In genomic region chr1:73947009-73947408, GRCh38 we compare ENCODE assay signal across 24 cellular contexts.
DNase-seq lines count a peak whose midpoint lies in the region; ATAC-seq, FAIRE-seq and TF ChIP-seq lines count a peak whose summit lies in the region.
"Had no signal": no experiment of that assay in that cellular context is flagged by ENCODE, and none has a peak within 500 bp of the region (broad histone marks: within the 10 kb centered on the region; RNA-seq: fewer than 3 reads in every experiment).

No MANE protein-coding gene starts in this region.

- TF ChIP-seq POLR2A in thyroid gland (IDR thresholded peaks at IDR 0.05) = no peak

- H3K4me3 ChIP-seq in small intestine (ENCODE audit: low read depth in 1 of 2, low read length in 2 of 2) = no peak overlapping the region
- H3K4me3 ChIP-seq in thyroid gland (replicated peaks in 1 of 3) = no peak overlapping the region
- H3K4me3 ChIP-seq: HAP-1, MG63, Peyer's patch had no signal

- FAIRE-seq in small intestine (lab: Jason Lieb, UNC) = no peak
- FAIRE-seq: GM19239 had no signal

- H3K9me3 ChIP-seq in small intestine (ENCODE audit: control insufficient read depth, low read depth) = no peaks in the 10 kb centered on the region
- H3K9me3 ChIP-seq in thyroid gland = no peaks in the 10 kb centered on the region
- H3K9me3 ChIP-seq: HAP-1, MG63, Peyer's patch had no signal

- H3K27ac ChIP-seq in small intestine (ENCODE audit: low read depth in 1 of 2, low read length in 1 of 2) = no peak overlapping the region
- no peak overlapping the region for H3K27ac ChIP-seq in thyroid gland
- H3K27ac ChIP-seq: Peyer's patch had no signal

- intact Hi-C loops in thyroid gland (cut with DNase I) = no loop called here

- H3K27me3 ChIP-seq in small intestine (ENCODE audit: control insufficient read depth in 2 of 2, insufficient read depth in 2 of 2, low read length in 2 of 2) (no peaks in the 10 kb centered on the region), thyroid gland (no peaks in the 10 kb centered on the region)
- H3K27me3 ChIP-seq: MG63, Peyer's patch had no signal

- no peak for TF ChIP-seq CTCF in thyroid gland (IDR thresholded peaks at IDR 0.05)

- whole genome bisulfite sequencing in small intestine, 3 donors = 40 to 52% (median 48%) methylated on average over 3 of the region's 3 CpGs
- 81 to 88% methylated on average over 3 of the region's 3 CpGs for WGBS in thyroid gland, 2 donors

- no peaks in the 10 kb centered on the region for H3K36me3 ChIP-seq in small intestine (ENCODE audit: control insufficient read depth in 2 of 2, insufficient read depth in 2 of 2, low read length in 2 of 2)
- H3K36me3 ChIP-seq in thyroid gland = no peaks in the 10 kb centered on the region
- H3K36me3 ChIP-seq: HAP-1, MG63, Peyer's patch had no signal

- H3K4me1 ChIP-seq in small intestine (ENCODE audit: control insufficient read depth in 2 of 2, insufficient read depth in 1 of 2, low read depth in 1 of 2, low read length in 1 of 2) = no peaks in the 10 kb centered on the region
- H3K4me1 ChIP-seq in thyroid gland = no peaks in the 10 kb centered on the region
- H3K4me1 ChIP-seq: HAP-1, Peyer's patch had no signal

- DNase-seq in LoVo (ENCODE audit: low spot score) (peak; percentile 3), kidney tubule cell (ENCODE audit: low spot score) (peak; percentile 37), small intestine (peak; percentile 10), thyroid gland (no peak), NOMO-1 treated with DMSO at 0.1 percent for 48 hours (lab: John Stamatoyannopoulos, UW; ENCODE audit: unreplicated experiment) (no peak)
- no peak for DNase-seq in activated CD4-positive, alpha-beta T cell treated with anti-CD3 and anti-CD28 coated beads for 4 hours
- DNase-seq: ACHN; C1 segment of cervical spinal cord; CD8-positive, alpha-beta memory T cell; DMS79; IMR-90; Karpas-422; MG63; NCI-H1048; NCI-H1436; NCI-H1930; NCI-H226; NCI-H524; Peyer's patch; SW 1271 had no signal

- peak; percentile 67 for ATAC-seq in GM19463 (IDR thresholded peaks at IDR 0.05; ENCODE audit: unreplicated experiment)
- ATAC-seq: Right ventricle myocardium inferior had no signal

Comparison
In these comparisons a context has a peak if more than half of its experiments do, and no peak if none do; other contexts are left out.
1. DNase-seq: peak in LoVo (single experiment), kidney tubule cell (single experiment) and small intestine (single experiment); none in thyroid gland (0 of 2), NOMO-1 treated with DMSO at 0.1 percent for 48 hours (single experiment) and activated CD4-positive, alpha-beta T cell treated with anti-CD3 and anti-CD28 coated beads for 4 hours (0 of 2).